9 cellular contexts compared by ENCODE assay signal in the genomic region with DNA sequence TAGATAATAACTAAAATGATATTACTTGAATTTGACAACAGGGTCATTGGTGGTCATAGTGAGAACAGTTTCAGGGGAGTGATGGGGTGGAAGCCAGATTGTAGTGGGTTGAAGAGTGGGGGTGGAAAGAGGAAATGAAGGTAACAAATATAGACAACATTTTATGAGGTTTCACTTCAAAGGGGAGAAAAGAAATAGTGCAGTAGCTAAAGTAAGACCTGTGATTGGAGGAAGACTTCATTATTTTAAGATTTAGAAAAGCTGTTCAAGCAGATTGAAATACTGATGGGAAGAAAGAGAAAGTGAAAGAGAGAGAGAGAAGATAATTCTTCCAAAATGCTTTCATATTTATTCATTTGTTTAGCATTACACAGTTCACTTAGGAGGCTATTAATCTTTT. TPM values are rescaled to one million over a fixed set of nuclear protein-coding genes. Genes with fewer than 3 reads are reported as not detected.
A peak's percentile ranks its signal among the peaks of the same experiment; 100 is the strongest.
DNase-seq lines count a peak whose midpoint lies in the region; ATAC-seq lines count a peak whose summit lies in the region.
"Had no signal": no experiment of that assay in that cellular context is flagged by ENCODE, and none has a peak within 500 bp of the region (broad histone marks: within the 10 kb centered on the region; RNA-seq: fewer than 3 reads in every experiment).

No MANE protein-coding gene starts in this region.

- H3K27ac ChIP-seq in CD4-positive, alpha-beta memory T cell (ENCODE audit: low read depth, low read length) = peak overlapping the region; percentile 30

- peaks cover 25 to 37% (median 32%) of the 10 kb centered on the region in 4 donors for H3K4me1 Mint-ChIP-seq in CD4-positive, alpha-beta memory T cell
- H3K4me1 Mint-ChIP-seq: nephron progenitor cell had no signal

- CTCF ChIA-PET in CD4-positive, alpha-beta memory T cell (lab: Charles Lee; ENCODE audit: partially characterized antibody) = interaction anchor here (1.1 to 2.3 kb wide), 3 partner anchors 20 to 107 kb away, joined by 3 to 6 read pairs (median 3); no protein-coding TSS in a partner anchor

- no peaks in the 10 kb centered on the region for H3K27me3 Mint-ChIP-seq in CD4-positive, alpha-beta memory T cell

- H3K36me3 Mint-ChIP-seq in CD4-positive, alpha-beta memory T cell = no peaks in the 10 kb centered on the region

- DNase-seq in CD4-positive, alpha-beta memory T cell = peak in 4 of 5 donors; percentile 8 to 36 (median 16)
- DNase-seq in OCI-M1 (lab: John Stamatoyannopoulos, UW) = peak; percentile 26
- no peak for DNase-seq in left lobe of liver (ENCODE audit: low spot score)
- DNase-seq in stimulated activated CD4-positive, alpha-beta T cell treated with anti-CD3 and anti-CD28 coated beads, Interleukin-2, amount 100 ng/mL, for 24 hours = no peak
- no peak for DNase-seq in SKM-1 (lab: John Stamatoyannopoulos, UW; ENCODE audit: unreplicated experiment)
- no peak for DNase-seq in activated effector memory CD4-positive, alpha-beta T cell treated with anti-CD3 and anti-CD28 coated beads, Interleukin-2, amount 50 U/mL, for 16 hours
- DNase-seq: nephron progenitor cell had no signal

- intact Hi-C loops in CD4-positive, alpha-beta memory T cell (cut with micrococcal nuclease) = no loop called here

- H3K27ac Mint-ChIP-seq in CD4-positive, alpha-beta memory T cell = peak overlapping the region; percentile 19 to 82 (median 74)
- H3K27ac Mint-ChIP-seq: nephron progenitor cell had no signal

- H3K4me3 Mint-ChIP-seq in CD4-positive, alpha-beta memory T cell = peak overlapping the region; percentile 57 to 84 (median 76)
- H3K4me3 Mint-ChIP-seq: nephron progenitor cell had no signal

- H3K9me3 ChIP-seq in CD4-positive, alpha-beta memory T cell (ENCODE audit: control insufficient read depth in 1 of 2, low read length in 2 of 2) = no peaks in the 10 kb centered on the region

- H3K4me1 ChIP-seq in CD4-positive, alpha-beta memory T cell (ENCODE audit: insufficient read depth, low read length) = peaks cover 29% of the 10 kb centered on the region

- H3K27me3 ChIP-seq in CD4-positive, alpha-beta memory T cell (ENCODE audit: insufficient read depth, low read length) = no peaks in the 10 kb centered on the region

- no peaks in the 10 kb centered on the region for H3K9me3 Mint-ChIP-seq in CD4-positive, alpha-beta memory T cell
- H3K9me3 Mint-ChIP-seq: nephron progenitor cell had no signal

- peak; percentile 78 for ATAC-seq in GM19035 (IDR thresholded peaks at IDR 0.05; ENCODE audit: unreplicated experiment)
- ATAC-seq in HG02884 (IDR thresholded peaks at IDR 0.05; ENCODE audit: unreplicated experiment) = peak; percentile 86
- ATAC-seq in left lobe of liver = no peak

- no peak overlapping the region for H3K4me3 ChIP-seq in CD4-positive, alpha-beta memory T cell (ENCODE audit: low read length in 2 of 2)

- POLR2A ChIA-PET in CD4-positive, alpha-beta memory T cell (lab: Charles Lee; ENCODE audit: partially characterized antibody) = interaction anchor here (1.0 to 1.4 kb wide), 3 partner anchors 49 to 92 kb away, joined by 3 to 5 read pairs (median 5); no protein-coding TSS in a partner anchor

- no peaks in the 10 kb centered on the region for H3K36me3 ChIP-seq in CD4-positive, alpha-beta memory T cell (ENCODE audit: insufficient read depth, low read length)

RNA-seq across cellular contexts. Expression of a gene that starts 52.0 kb away (rescaled TPM):
- 100 to 1,000 TPM; 124 TPM for total RNA-seq in CD4-positive, alpha-beta memory T cell
- 10 to 100 TPM; 88.7 to 96.3 TPM for polyA plus RNA-seq in CD4-positive, alpha-beta memory T cell
- 0.43 TPM for total RNA-seq in left lobe of liver

Comparison
In these comparisons a context has a peak if more than half of its experiments do, and no peak if none do; other contexts are left out.
1. DNase-seq: peak in CD4-positive, alpha-beta memory T cell (4 of 5) and OCI-M1 (single experiment); none in left lobe of liver (single experiment), stimulated activated CD4-positive, alpha-beta T cell treated with anti-CD3 and anti-CD28 coated beads, Interleukin-2, amount 100 ng/mL, for 24 hours (0 of 2), SKM-1 (single experiment) and activated effector memory CD4-positive, alpha-beta T cell treated with anti-CD3 and anti-CD28 coated beads, Interleukin-2, amount 50 U/mL, for 16 hours (single experiment).
2. RNA of a gene that starts 52.0 kb away (total RNA-seq): 124 TPM in CD4-positive, alpha-beta memory T cell; 0.43 TPM in left lobe of liver (single experiment); every median in the first group is over 10 times any median in the second.